ENCODE assay signal across 10 cellular contexts in genomic region chr19:47445527-47445926, GRCh38. TPM values are rescaled to one million over a fixed set of nuclear protein-coding genes. Genes with fewer than 3 reads are reported as not detected.
DNase-seq lines count a peak whose midpoint lies in the region; ATAC-seq, FAIRE-seq and TF ChIP-seq lines count a peak whose summit lies in the region.
"Had no signal": no experiment of that assay in that cellular context is flagged by ENCODE, and none has a peak within 500 bp of the region (broad histone marks: within the 10 kb centered on the region; RNA-seq: fewer than 3 reads in every experiment).

No MANE protein-coding gene starts in this region.

- no peak overlapping the region for H3K4me3 ChIP-seq in NB4 (ENCODE audit: low read depth, low read length)
- H3K4me3 ChIP-seq: ovary had no signal

- peak overlapping the region; percentile 65 for H3K4me3 Mint-ChIP-seq in activated T-cell treated with anti-CD3 and anti-CD28 coated beads, Interleukin-2, amount 50 U/mL, for 4 hours
- H3K4me3 Mint-ChIP-seq in effector memory CD8-positive, alpha-beta T cell = peak overlapping the region; percentile 70 to 77
- H3K4me3 Mint-ChIP-seq in stimulated activated memory B cell treated with anti-CD40 and anti-IgM and Interleukin-4, amounts not matched to agents 10 μg/mL and 1 μg/mL and 100 μg/mL, for 72 hours = peak overlapping the region; percentile 52

- H3K27me3 Mint-ChIP-seq in activated T-cell treated with anti-CD3 and anti-CD28 coated beads, Interleukin-2, amount 50 U/mL, for 4 hours (ENCODE audit: low read depth) = peaks cover 71% of the 10 kb centered on the region
- peaks cover 86 to 98% of the 10 kb centered on the region in 2 donors for H3K27me3 Mint-ChIP-seq in effector memory CD8-positive, alpha-beta T cell
- peaks cover 98% of the 10 kb centered on the region for H3K27me3 Mint-ChIP-seq in stimulated activated memory B cell treated with anti-CD40 and anti-IgM and Interleukin-4, amounts not matched to agents 10 μg/mL and 1 μg/mL and 100 μg/mL, for 72 hours

- H3K9me3 Mint-ChIP-seq in activated T-cell treated with anti-CD3 and anti-CD28 coated beads, Interleukin-2, amount 50 U/mL, for 4 hours = no peaks in the 10 kb centered on the region
- peaks cover 0 to 1% of the 10 kb centered on the region in 2 donors for H3K9me3 Mint-ChIP-seq in effector memory CD8-positive, alpha-beta T cell
- peaks cover 4% of the 10 kb centered on the region for H3K9me3 Mint-ChIP-seq in stimulated activated memory B cell treated with anti-CD40 and anti-IgM and Interleukin-4, amounts not matched to agents 10 μg/mL and 1 μg/mL and 100 μg/mL, for 72 hours

- H3K4me1 Mint-ChIP-seq in activated T-cell treated with anti-CD3 and anti-CD28 coated beads, Interleukin-2, amount 50 U/mL, for 4 hours (ENCODE audit: low read depth) = peaks cover 49% of the 10 kb centered on the region
- peaks cover 38 to 44% of the 10 kb centered on the region in 2 donors for H3K4me1 Mint-ChIP-seq in effector memory CD8-positive, alpha-beta T cell (ENCODE audit: low read depth in 2 of 2)
- peaks cover 27% of the 10 kb centered on the region for H3K4me1 Mint-ChIP-seq in stimulated activated memory B cell treated with anti-CD40 and anti-IgM and Interleukin-4, amounts not matched to agents 10 μg/mL and 1 μg/mL and 100 μg/mL, for 72 hours

- no peak for DNase-seq in activated T-cell treated with anti-CD3 and anti-CD28 coated beads, Interleukin-2, amount 50 U/mL, for 4 hours
- no peak for DNase-seq in activated T-cell treated with anti-CD3 and anti-CD28 coated beads for 4 hours
- DNase-seq in NB4 (ENCODE audit: low read depth) = peak; percentile 75
- no peak for DNase-seq in effector memory CD8-positive, alpha-beta T cell
- DNase-seq in DMS79 treated with DMSO at 0.1 percent for 48 hours (lab: John Stamatoyannopoulos, UW) = no peak
- DNase-seq in central memory CD4-positive, alpha-beta T cell = no peak
- DNase-seq in GM19239 (ENCODE audit: insufficient read length, low spot score) = no peak
- DNase-seq: NCI-H1092 had no signal

- no peak overlapping the region for H3K27ac Mint-ChIP-seq in effector memory CD8-positive, alpha-beta T cell
- H3K27ac Mint-ChIP-seq in stimulated activated memory B cell treated with anti-CD40 and anti-IgM and Interleukin-4, amounts not matched to agents 10 μg/mL and 1 μg/mL and 100 μg/mL, for 72 hours = no peak overlapping the region

- no peak for ATAC-seq in activated T-cell treated with anti-CD3 and anti-CD28 coated beads, Interleukin-2, amount 50 U/mL, for 4 hours
- no peak for ATAC-seq in effector memory CD8-positive, alpha-beta T cell (replicated peaks)
- ATAC-seq in stimulated activated memory B cell treated with anti-CD40 and anti-IgM and Interleukin-4, amounts not matched to agents 10 μg/mL and 1 μg/mL and 100 μg/mL, for 72 hours = no peak

- FAIRE-seq in GM19239 (lab: Jason Lieb, UNC) = no peak

- no peak for TF ChIP-seq POLR2A in NB4 (IDR thresholded peaks at IDR 0.05; ENCODE audit: extremely low read depth, insufficient read length)

- no peaks in the 10 kb centered on the region for H3K36me3 Mint-ChIP-seq in activated T-cell treated with anti-CD3 and anti-CD28 coated beads, Interleukin-2, amount 50 U/mL, for 4 hours (ENCODE audit: insufficient read depth)
- peaks cover 13% of the 10 kb centered on the region for H3K36me3 Mint-ChIP-seq in effector memory CD8-positive, alpha-beta T cell (ENCODE audit: insufficient read depth)
- no peaks in the 10 kb centered on the region for H3K36me3 Mint-ChIP-seq in stimulated activated memory B cell treated with anti-CD40 and anti-IgM and Interleukin-4, amounts not matched to agents 10 μg/mL and 1 μg/mL and 100 μg/mL, for 72 hours

- TF ChIP-seq CTCF in NB4 (IDR thresholded peaks at IDR 0.05; ENCODE audit: low read depth, low read length) = no peak

RNA-seq across cellular contexts. Expression of gene SLC8A2, which starts 26.2 kb away (rescaled TPM):
- under 1 TPM in 1 of 3 donors, not detected in 2; 0.05 TPM for total RNA-seq in activated T-cell treated with anti-CD3 and anti-CD28 coated beads, Interleukin-2, amount 50 U/mL, for 4 hours

RNA-seq across cellular contexts. Expression of gene MEIS3, which starts 26.2 kb away (rescaled TPM):
- under 1 TPM in 1 of 3 donors, not detected in 2; 0.16 TPM for total RNA-seq in activated T-cell treated with anti-CD3 and anti-CD28 coated beads, Interleukin-2, amount 50 U/mL, for 4 hours

RNA-seq across cellular contexts. Expression of gene KPTN, which starts 38.5 kb away (rescaled TPM):
- total RNA-seq in activated T-cell treated with anti-CD3 and anti-CD28 coated beads, Interleukin-2, amount 50 U/mL, for 4 hours = 10 to 100 TPM; 12.3 to 17.4 (median 14.9) TPM
